1 cellular context compared by ENCODE assay signal in the genomic region with DNA sequence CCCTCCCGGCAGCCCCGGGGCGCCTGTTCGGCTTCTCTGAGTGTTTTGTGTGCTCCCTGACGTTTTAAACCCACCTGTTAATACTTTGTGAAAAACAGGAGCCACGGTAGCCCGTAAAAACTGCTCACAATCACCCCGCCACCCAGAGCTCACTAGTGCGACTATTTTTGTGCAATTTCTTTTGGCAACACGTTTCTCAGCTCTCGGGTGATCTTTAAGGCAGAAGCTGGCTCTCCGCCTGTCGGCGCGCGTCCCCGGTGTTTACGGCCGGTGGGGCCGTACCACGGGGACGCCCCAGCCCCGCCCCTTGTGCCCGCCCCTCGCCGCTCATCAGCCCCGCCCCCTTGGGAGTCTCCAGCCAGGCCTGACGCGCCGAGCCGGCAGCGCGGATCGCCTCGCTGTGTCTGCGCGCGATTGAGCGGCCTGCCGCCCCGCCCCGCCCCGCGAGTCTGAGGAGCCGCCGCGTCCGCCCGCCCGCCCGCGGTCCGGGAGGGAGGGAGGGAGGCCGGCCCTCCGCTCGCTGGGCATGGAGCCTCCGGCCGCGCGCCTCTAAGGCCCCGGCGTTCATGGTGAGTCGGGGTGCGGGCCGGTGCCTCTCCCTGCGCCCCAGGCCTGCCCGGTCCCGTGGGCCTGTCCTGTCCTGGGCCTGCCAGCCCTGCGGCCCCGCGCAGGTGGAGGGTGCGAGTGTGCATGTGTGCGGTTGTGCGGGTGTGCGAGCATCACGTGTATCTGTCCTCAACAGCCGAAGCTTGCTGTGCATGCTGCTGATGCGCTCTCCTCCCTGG.
TF ChIP-seq lines count a peak whose summit lies in the region.

No MANE protein-coding gene starts in this region.

TF ChIP-seq in HepG2, 621 proteins besides CTCF, POLR2A, EP300 and RAD21 (continued from another document and continues in another):
- TF ChIP-seq, protein P1, sequence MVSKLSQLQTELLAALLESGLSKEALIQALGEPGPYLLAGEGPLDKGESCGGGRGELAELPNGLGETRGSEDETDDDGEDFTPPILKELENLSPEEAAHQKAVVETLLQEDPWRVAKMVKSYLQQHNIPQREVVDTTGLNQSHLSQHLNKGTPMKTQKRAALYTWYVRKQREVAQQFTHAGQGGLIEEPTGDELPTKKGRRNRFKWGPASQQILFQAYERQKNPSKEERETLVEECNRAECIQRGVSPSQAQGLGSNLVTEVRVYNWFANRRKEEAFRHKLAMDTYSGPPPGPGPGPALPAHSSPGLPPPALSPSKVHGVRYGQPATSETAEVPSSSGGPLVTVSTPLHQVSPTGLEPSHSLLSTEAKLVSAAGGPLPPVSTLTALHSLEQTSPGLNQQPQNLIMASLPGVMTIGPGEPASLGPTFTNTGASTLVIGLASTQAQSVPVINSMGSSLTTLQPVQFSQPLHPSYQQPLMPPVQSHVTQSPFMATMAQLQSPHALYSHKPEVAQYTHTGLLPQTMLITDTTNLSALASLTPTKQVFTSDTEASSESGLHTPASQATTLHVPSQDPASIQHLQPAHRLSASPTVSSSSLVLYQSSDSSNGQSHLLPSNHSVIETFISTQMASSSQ (IDR thresholded peaks at IDR 0.05; ENCODE audit: low read depth): no peak
- TF ChIP-seq, protein P1 (CRISPR knock-in tag; IDR thresholded peaks at IDR 0.05; ENCODE audit: borderline replicate concordance): no peak; the same call in 1 of the 2 replicates
- TF ChIP-seq, protein P2, sequence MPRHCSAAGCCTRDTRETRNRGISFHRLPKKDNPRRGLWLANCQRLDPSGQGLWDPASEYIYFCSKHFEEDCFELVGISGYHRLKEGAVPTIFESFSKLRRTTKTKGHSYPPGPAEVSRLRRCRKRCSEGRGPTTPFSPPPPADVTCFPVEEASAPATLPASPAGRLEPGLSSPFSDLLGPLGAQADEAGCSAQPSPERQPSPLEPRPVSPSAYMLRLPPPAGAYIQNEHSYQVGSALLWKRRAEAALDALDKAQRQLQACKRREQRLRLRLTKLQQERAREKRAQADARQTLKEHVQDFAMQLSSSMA (CRISPR knock-in tag; IDR thresholded peaks at IDR 0.05): 0 out of 2 replicates have a peak, but pooled peaks have one; percentile 23
- TF ChIP-seq SALL1 (CRISPR knock-in tag; IDR thresholded peaks at IDR 0.05) (peak; percentile 64), EED (CRISPR knock-in tag; IDR thresholded peaks at IDR 0.05) (0 out of 2 replicates have a peak, but pooled peaks have one; percentile 35), SALL2 (CRISPR knock-in tag; IDR thresholded peaks at IDR 0.05) (0 out of 2 replicates have a peak, but pooled peaks have one; percentile 69), DNMT3B (CRISPR knock-in tag; conservative IDR thresholded peaks at IDR 0.05) (no peak), ZKSCAN1 (IDR thresholded peaks at IDR 0.05; ENCODE audit: low read length) (no peak), NFKB2 (CRISPR knock-in tag; IDR thresholded peaks at IDR 0.05; ENCODE audit: borderline replicate concordance) (peak; percentile 18; the same call in 1 of the 2 replicates), HOXA9 (CRISPR knock-in tag; IDR thresholded peaks at IDR 0.05; ENCODE audit: borderline replicate concordance) (peak; percentile 72; the same call in 1 of the 2 replicates), ZC3H4 (CRISPR knock-in tag; IDR thresholded peaks at IDR 0.05; ENCODE audit: borderline replicate concordance) (no peak), CCDC6 (CRISPR knock-in tag; IDR thresholded peaks at IDR 0.05) (0 out of 2 replicates have a peak, but pooled peaks have one; percentile 2), ZFY (CRISPR knock-in tag; IDR thresholded peaks at IDR 0.05) (peak; percentile 89), ZNF430 (CRISPR knock-in tag; IDR thresholded peaks at IDR 0.05) (no peak), NFYB (CRISPR knock-in tag; IDR thresholded peaks at IDR 0.05) (no peak), SOX13 (IDR thresholded peaks at IDR 0.05) (no peak), SOX13 (CRISPR knock-in tag; conservative IDR thresholded peaks at IDR 0.05 in 1 of 2, IDR thresholded peaks at IDR 0.05 in 1 of 2) (no peak; a peak in 1 of 4 replicates), XBP1 (CRISPR knock-in tag; IDR thresholded peaks at IDR 0.05) (no peak), FOXP1 (IDR thresholded peaks at IDR 0.05) (peak; percentile 32; the same call in 1 of the 2 replicates), FOXP1 (CRISPR knock-in tag; IDR thresholded peaks at IDR 0.05) (peak; percentile 70), CHCHD3 (CRISPR knock-in tag; IDR thresholded peaks at IDR 0.05) (no peak), ZNF558 (CRISPR knock-in tag; IDR thresholded peaks at IDR 0.05; ENCODE audit: borderline replicate concordance) (peak; percentile 48; the same call in 1 of the 2 replicates), ZNF547 (CRISPR knock-in tag; IDR thresholded peaks at IDR 0.05) (no peak; the same call in none of the 2 replicates), PHF8 (CRISPR knock-in tag; IDR thresholded peaks at IDR 0.05) (peak; percentile 60), WIZ (CRISPR knock-in tag; IDR thresholded peaks at IDR 0.05) (no peak)
- TF ChIP-seq, protein P3, sequence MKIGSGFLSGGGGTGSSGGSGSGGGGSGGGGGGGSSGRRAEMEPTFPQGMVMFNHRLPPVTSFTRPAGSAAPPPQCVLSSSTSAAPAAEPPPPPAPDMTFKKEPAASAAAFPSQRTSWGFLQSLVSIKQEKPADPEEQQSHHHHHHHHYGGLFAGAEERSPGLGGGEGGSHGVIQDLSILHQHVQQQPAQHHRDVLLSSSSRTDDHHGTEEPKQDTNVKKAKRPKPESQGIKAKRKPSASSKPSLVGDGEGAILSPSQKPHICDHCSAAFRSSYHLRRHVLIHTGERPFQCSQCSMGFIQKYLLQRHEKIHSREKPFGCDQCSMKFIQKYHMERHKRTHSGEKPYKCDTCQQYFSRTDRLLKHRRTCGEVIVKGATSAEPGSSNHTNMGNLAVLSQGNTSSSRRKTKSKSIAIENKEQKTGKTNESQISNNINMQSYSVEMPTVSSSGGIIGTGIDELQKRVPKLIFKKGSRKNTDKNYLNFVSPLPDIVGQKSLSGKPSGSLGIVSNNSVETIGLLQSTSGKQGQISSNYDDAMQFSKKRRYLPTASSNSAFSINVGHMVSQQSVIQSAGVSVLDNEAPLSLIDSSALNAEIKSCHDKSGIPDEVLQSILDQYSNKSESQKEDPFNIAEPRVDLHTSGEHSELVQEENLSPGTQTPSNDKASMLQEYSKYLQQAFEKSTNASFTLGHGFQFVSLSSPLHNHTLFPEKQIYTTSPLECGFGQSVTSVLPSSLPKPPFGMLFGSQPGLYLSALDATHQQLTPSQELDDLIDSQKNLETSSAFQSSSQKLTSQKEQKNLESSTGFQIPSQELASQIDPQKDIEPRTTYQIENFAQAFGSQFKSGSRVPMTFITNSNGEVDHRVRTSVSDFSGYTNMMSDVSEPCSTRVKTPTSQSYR (CRISPR knock-in tag; IDR thresholded peaks at IDR 0.05; ENCODE audit: borderline replicate concordance): no peak
- TF ChIP-seq, protein P4, sequence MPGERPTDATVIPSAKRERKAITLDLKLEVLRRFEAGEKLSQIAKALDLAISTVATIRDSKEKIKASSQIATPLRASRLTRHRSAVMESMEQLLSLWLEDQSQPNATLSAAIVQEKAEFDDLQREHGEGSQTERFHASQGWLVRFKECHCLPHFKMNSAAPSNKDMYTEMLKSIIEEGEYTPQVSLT (CRISPR knock-in tag; IDR thresholded peaks at IDR 0.05; ENCODE audit: borderline replicate concordance, low read depth): no peak
- TF ChIP-seq, protein P5, sequence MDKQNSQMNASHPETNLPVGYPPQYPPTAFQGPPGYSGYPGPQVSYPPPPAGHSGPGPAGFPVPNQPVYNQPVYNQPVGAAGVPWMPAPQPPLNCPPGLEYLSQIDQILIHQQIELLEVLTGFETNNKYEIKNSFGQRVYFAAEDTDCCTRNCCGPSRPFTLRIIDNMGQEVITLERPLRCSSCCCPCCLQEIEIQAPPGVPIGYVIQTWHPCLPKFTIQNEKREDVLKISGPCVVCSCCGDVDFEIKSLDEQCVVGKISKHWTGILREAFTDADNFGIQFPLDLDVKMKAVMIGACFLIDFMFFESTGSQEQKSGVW (CRISPR knock-in tag; IDR thresholded peaks at IDR 0.05; ENCODE audit: borderline replicate concordance): no peak
- TF ChIP-seq, protein P6, sequence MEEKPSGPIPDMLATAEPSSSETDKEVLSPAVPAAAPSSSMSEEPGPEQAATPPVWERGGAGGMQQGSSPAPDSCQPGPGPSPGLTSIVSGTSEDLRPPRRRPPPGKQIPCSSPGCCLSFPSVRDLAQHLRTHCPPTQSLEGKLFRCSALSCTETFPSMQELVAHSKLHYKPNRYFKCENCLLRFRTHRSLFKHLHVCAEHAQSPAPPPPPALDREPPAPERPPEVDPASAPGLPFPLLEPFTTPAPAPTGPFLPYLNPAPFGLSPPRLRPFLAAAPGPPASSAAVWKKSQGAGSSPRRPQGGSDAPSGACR (CRISPR knock-in tag; IDR thresholded peaks at IDR 0.05): peak; percentile 15; the same call in 1 of the 2 replicates
- TF ChIP-seq, protein P7, sequence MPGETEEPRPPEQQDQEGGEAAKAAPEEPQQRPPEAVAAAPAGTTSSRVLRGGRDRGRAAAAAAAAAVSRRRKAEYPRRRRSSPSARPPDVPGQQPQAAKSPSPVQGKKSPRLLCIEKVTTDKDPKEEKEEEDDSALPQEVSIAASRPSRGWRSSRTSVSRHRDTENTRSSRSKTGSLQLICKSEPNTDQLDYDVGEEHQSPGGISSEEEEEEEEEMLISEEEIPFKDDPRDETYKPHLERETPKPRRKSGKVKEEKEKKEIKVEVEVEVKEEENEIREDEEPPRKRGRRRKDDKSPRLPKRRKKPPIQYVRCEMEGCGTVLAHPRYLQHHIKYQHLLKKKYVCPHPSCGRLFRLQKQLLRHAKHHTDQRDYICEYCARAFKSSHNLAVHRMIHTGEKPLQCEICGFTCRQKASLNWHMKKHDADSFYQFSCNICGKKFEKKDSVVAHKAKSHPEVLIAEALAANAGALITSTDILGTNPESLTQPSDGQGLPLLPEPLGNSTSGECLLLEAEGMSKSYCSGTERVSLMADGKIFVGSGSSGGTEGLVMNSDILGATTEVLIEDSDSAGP (CRISPR knock-in tag; IDR thresholded peaks at IDR 0.05; ENCODE audit: borderline replicate concordance): peak; percentile 59; the same call in 1 of the 2 replicates
- TF ChIP-seq, protein P8, sequence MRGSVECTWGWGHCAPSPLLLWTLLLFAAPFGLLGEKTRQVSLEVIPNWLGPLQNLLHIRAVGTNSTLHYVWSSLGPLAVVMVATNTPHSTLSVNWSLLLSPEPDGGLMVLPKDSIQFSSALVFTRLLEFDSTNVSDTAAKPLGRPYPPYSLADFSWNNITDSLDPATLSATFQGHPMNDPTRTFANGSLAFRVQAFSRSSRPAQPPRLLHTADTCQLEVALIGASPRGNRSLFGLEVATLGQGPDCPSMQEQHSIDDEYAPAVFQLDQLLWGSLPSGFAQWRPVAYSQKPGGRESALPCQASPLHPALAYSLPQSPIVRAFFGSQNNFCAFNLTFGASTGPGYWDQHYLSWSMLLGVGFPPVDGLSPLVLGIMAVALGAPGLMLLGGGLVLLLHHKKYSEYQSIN (CRISPR knock-in tag; IDR thresholded peaks at IDR 0.05; ENCODE audit: borderline replicate concordance): no peak
- TF ChIP-seq, protein P9, sequence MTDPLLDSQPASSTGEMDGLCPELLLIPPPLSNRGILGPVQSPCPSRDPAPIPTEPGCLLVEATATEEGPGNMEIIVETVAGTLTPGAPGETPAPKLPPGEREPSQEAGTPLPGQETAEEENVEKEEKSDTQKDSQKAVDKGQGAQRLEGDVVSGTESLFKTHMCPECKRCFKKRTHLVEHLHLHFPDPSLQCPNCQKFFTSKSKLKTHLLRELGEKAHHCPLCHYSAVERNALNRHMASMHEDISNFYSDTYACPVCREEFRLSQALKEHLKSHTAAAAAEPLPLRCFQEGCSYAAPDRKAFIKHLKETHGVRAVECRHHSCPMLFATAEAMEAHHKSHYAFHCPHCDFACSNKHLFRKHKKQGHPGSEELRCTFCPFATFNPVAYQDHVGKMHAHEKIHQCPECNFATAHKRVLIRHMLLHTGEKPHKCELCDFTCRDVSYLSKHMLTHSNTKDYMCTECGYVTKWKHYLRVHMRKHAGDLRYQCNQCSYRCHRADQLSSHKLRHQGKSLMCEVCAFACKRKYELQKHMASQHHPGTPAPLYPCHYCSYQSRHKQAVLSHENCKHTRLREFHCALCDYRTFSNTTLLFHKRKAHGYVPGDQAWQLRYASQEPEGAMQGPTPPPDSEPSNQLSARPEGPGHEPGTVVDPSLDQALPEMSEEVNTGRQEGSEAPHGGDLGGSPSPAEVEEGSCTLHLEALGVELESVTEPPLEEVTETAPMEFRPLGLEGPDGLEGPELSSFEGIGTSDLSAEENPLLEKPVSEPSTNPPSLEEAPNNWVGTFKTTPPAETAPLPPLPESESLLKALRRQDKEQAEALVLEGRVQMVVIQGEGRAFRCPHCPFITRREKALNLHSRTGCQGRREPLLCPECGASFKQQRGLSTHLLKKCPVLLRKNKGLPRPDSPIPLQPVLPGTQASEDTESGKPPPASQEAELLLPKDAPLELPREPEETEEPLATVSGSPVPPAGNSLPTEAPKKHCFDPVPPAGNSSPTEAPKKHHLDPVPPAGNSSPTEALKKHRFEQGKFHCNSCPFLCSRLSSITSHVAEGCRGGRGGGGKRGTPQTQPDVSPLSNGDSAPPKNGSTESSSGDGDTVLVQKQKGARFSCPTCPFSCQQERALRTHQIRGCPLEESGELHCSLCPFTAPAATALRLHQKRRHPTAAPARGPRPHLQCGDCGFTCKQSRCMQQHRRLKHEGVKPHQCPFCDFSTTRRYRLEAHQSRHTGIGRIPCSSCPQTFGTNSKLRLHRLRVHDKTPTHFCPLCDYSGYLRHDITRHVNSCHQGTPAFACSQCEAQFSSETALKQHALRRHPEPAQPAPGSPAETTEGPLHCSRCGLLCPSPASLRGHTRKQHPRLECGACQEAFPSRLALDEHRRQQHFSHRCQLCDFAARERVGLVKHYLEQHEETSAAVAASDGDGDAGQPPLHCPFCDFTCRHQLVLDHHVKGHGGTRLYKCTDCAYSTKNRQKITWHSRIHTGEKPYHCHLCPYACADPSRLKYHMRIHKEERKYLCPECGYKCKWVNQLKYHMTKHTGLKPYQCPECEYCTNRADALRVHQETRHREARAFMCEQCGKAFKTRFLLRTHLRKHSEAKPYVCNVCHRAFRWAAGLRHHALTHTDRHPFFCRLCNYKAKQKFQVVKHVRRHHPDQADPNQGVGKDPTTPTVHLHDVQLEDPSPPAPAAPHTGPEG (CRISPR knock-in tag; IDR thresholded peaks at IDR 0.05): peak; percentile 90
- TF ChIP-seq, protein P10, sequence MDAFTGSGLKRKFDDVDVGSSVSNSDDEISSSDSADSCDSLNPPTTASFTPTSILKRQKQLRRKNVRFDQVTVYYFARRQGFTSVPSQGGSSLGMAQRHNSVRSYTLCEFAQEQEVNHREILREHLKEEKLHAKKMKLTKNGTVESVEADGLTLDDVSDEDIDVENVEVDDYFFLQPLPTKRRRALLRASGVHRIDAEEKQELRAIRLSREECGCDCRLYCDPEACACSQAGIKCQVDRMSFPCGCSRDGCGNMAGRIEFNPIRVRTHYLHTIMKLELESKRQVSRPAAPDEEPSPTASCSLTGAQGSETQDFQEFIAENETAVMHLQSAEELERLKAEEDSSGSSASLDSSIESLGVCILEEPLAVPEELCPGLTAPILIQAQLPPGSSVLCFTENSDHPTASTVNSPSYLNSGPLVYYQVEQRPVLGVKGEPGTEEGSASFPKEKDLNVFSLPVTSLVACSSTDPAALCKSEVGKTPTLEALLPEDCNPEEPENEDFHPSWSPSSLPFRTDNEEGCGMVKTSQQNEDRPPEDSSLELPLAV (CRISPR knock-in tag; conservative IDR thresholded peaks at IDR 0.05; ENCODE audit: low read depth): no peak
